18 cellular contexts compared by ENCODE assay signal in genomic region chrX:139971394-139971749, GRCh38. TPM values are rescaled to one million over a fixed set of nuclear protein-coding genes. Genes with fewer than 3 reads are reported as not detected.
"Had no signal": no experiment of that assay in that cellular context is flagged by ENCODE, and none has a peak within 500 bp of the region (broad histone marks: within the 10 kb centered on the region; RNA-seq: fewer than 3 reads in every experiment).

No MANE protein-coding gene starts in this region.

- H3K4me3 Mint-ChIP-seq: activated CD8-positive, alpha-beta T cell treated with anti-CD3 and anti-CD28 coated beads for 36 hours; activated naive CD8-positive, alpha-beta T cell treated with anti-CD3 and anti-CD28 coated beads, Interleukin-2, amount 50 U/mL, for 24 hours had no signal

- ATAC-seq: activated CD8-positive, alpha-beta T cell treated with anti-CD3 and anti-CD28 coated beads for 36 hours; activated naive CD8-positive, alpha-beta T cell treated with anti-CD3 and anti-CD28 coated beads, Interleukin-2, amount 50 U/mL, for 24 hours; left lung; stimulated activated naive CD8-positive, alpha-beta T cell treated with anti-CD3 and anti-CD28 coated beads, Interleukin-15, amount 100 ng/mL, for 72 hours had no signal

- FAIRE-seq: bronchial epithelial cell, endometrium had no signal

- H3K4me1 ChIP-seq: ascending aorta, left lung, testis had no signal

- H3K4me3 ChIP-seq: ascending aorta, dorsolateral prefrontal cortex, esophagus muscularis mucosa, left lung, ovary, skin epidermis, testis had no signal

- DNase-seq: activated CD8-positive, alpha-beta memory T cell treated with anti-CD3 and anti-CD28 coated beads, Interleukin-2, amount 50 U/mL, for 4 hours; activated CD8-positive, alpha-beta T cell treated with anti-CD3 and anti-CD28 coated beads for 36 hours; activated naive CD8-positive, alpha-beta T cell treated with anti-CD3 and anti-CD28 coated beads, Interleukin-2, amount 50 U/mL, for 24 hours; dorsolateral prefrontal cortex; left lung; ovary; retina; stimulated activated CD4-positive, alpha-beta T cell treated with anti-CD3 and anti-CD28 coated beads, Interleukin-4, amount 100 ng/mL, for 4 hours; stimulated activated naive CD8-positive, alpha-beta T cell treated with anti-CD3 and anti-CD28 coated beads, Interleukin-15, amount 100 ng/mL, for 72 hours; testis had no signal

- H3K9me3 Mint-ChIP-seq: activated CD8-positive, alpha-beta T cell treated with anti-CD3 and anti-CD28 coated beads for 36 hours; activated naive CD8-positive, alpha-beta T cell treated with anti-CD3 and anti-CD28 coated beads, Interleukin-2, amount 50 U/mL, for 24 hours had no signal

- H3K9me3 ChIP-seq: ascending aorta, esophagus muscularis mucosa, left lung, ovary, testis had no signal

- H3K27ac Mint-ChIP-seq: activated CD8-positive, alpha-beta T cell treated with anti-CD3 and anti-CD28 coated beads for 36 hours; activated naive CD8-positive, alpha-beta T cell treated with anti-CD3 and anti-CD28 coated beads, Interleukin-2, amount 50 U/mL, for 24 hours; stimulated activated naive CD8-positive, alpha-beta T cell treated with anti-CD3 and anti-CD28 coated beads, Interleukin-15, amount 100 ng/mL, for 72 hours had no signal

- H3K27ac ChIP-seq: ascending aorta, dorsolateral prefrontal cortex, esophagus muscularis mucosa, left lung, ovary, skin epidermis, testis had no signal

- H3K27me3 ChIP-seq: ascending aorta, ovary, testis had no signal

- H3K36me3 ChIP-seq: ascending aorta, esophagus muscularis mucosa, left lung, ovary had no signal

RNA-seq across cellular contexts. Expression of gene CXorf66, which starts 6.1 kb away (rescaled TPM):
- total RNA-seq: activated CD8-positive, alpha-beta T cell treated with anti-CD3 and anti-CD28 coated beads for 36 hours; ascending aorta; bronchial epithelial cell; dorsolateral prefrontal cortex; esophagus muscularis mucosa; fibroblast of villous mesenchyme; left lung; ovary; urinary bladder had no signal
- polyA plus RNA-seq: neural cell, ovary, urinary bladder had no signal
